Comparison of ENCODE assay signal across 14 cellular contexts in genomic region chr2:5748941-5749731, GRCh38. TPM values are rescaled to one million over a fixed set of nuclear protein-coding genes. Genes with fewer than 3 reads are reported as not detected.
"Had no signal": no experiment of that assay in that cellular context is flagged by ENCODE, and none has a peak within 500 bp of the region (broad histone marks: within the 10 kb centered on the region; RNA-seq: fewer than 3 reads in every experiment).

No MANE protein-coding gene starts in this region.

- DNase-seq: activated B cell treated with CpG ODN at 0.5 μM for 24 hours; activated CD4-positive, alpha-beta T cell treated with anti-CD3 and anti-CD28 coated beads, Interleukin-2, amount 10 ng/mL, durations not matched to agents 24 days and 14 days; activated CD8-positive, alpha-beta memory T cell treated with anti-CD3 and anti-CD28 coated beads for 24 hours; activated naive CD4-positive, alpha-beta T cell treated with Interleukin-2 at 50 U/mL for 16 hours; activated naive CD8-positive, alpha-beta T cell treated with anti-CD3 and anti-CD28 coated beads, Interleukin-2, amount 50 U/mL, for 24 hours; central memory CD4-positive, alpha-beta T cell; effector memory CD4-positive, alpha-beta T cell; immature natural killer cell; nephron progenitor cell; tibial artery had no signal

- H3K27ac ChIP-seq: epithelial cell of prostate, gastroesophageal sphincter, tibial artery, vagina had no signal

- H3K4me1 ChIP-seq: gastroesophageal sphincter, tibial artery, vagina had no signal

- H3K4me3 ChIP-seq: gastroesophageal sphincter, tibial artery, vagina had no signal

- ATAC-seq: activated naive CD8-positive, alpha-beta T cell treated with anti-CD3 and anti-CD28 coated beads, Interleukin-2, amount 50 U/mL, for 24 hours; gastroesophageal sphincter had no signal

- H3K9me3 ChIP-seq: gastroesophageal sphincter, tibial artery, vagina had no signal

- H3K36me3 ChIP-seq: gastroesophageal sphincter, tibial artery, vagina had no signal

- H3K27me3 ChIP-seq: tibial artery, vagina had no signal

RNA-seq across cellular contexts. Expression of gene SOX11, which starts 57.0 kb away (rescaled TPM):
- total RNA-seq: activated B cell treated with CpG ODN at 0.5 μM for 24 hours; activated CD4-positive, alpha-beta T cell treated with anti-CD3 and anti-CD28 coated beads, Interleukin-2, amount 10 ng/mL, durations not matched to agents 24 days and 14 days; T-helper 1 cell treated with Interleukin-12 subunit alpha and Interleukin-12 subunit beta and Interleukin-4 antibody, amounts not matched to agents 30 ng/mL and 1 ng/mL, for 36 hours; vagina had no signal
- polyA plus RNA-seq: immature natural killer cell had no signal
